In genomic region chr1:206921772-206922265, GRCh38 we compare ENCODE assay signal across 9 cellular contexts. TPM values are rescaled to one million over a fixed set of nuclear protein-coding genes. Genes with fewer than 3 reads are reported as not detected.
A peak's percentile ranks its signal among the peaks of the same experiment; 100 is the strongest.
DNase-seq lines count a peak whose midpoint lies in the region; ATAC-seq and TF ChIP-seq lines count a peak whose summit lies in the region.
"Had no signal": no experiment of that assay in that cellular context is flagged by ENCODE, and none has a peak within 500 bp of the region (broad histone marks: within the 10 kb centered on the region; RNA-seq: fewer than 3 reads in every experiment).

TSS of gene FCMR (minus strand) at chr1:206921941. CDS start at chr1:206921854, 87 bp downstream.

- no peak within 1 kb of the TSS for H3K4me3 Mint-ChIP-seq in IgD-negative memory B cell
- H3K4me3 Mint-ChIP-seq in natural killer cell: peak within 1 kb of the TSS; percentile 88
- H3K4me3 Mint-ChIP-seq: activated naive CD4-positive, alpha-beta T cell treated with anti-CD3 and anti-CD28 coated beads, Interleukin-2, amount 50 U/mL, for 24 hours had no signal

- H3K27ac Mint-ChIP-seq in IgD-negative memory B cell (no peak within 1 kb of the TSS), natural killer cell (no peak within 1 kb of the TSS)
- H3K27ac Mint-ChIP-seq: activated naive CD4-positive, alpha-beta T cell treated with anti-CD3 and anti-CD28 coated beads, Interleukin-2, amount 50 U/mL, for 24 hours had no signal

- no peaks in the 10 kb centered on the region for H3K9me3 Mint-ChIP-seq in IgD-negative memory B cell
- no peaks in the 10 kb centered on the region for H3K9me3 Mint-ChIP-seq in natural killer cell
- H3K9me3 Mint-ChIP-seq: activated naive CD4-positive, alpha-beta T cell treated with anti-CD3 and anti-CD28 coated beads, Interleukin-2, amount 50 U/mL, for 24 hours had no signal

- TF ChIP-seq CTCF in GM10266 (IDR thresholded peaks at IDR 0.05; ENCODE audit: control insufficient read depth, insufficient read depth, low read depth, missing control alignments) (no peak), natural killer cell (IDR thresholded peaks at IDR 0.05) (no peak)

- peaks cover 17% of the 10 kb centered on the region for H3K36me3 Mint-ChIP-seq in IgD-negative memory B cell
- peaks cover 7% of the 10 kb centered on the region for H3K36me3 Mint-ChIP-seq in natural killer cell

- ATAC-seq in natural killer cell (peak; percentile 31 to 56 (median 48)), HG03135 (IDR thresholded peaks at IDR 0.05; ENCODE audit: unreplicated experiment) (no peak)

- intact Hi-C loops in natural killer cell (cut with micrococcal nuclease): loop anchor here (5.0 to 10.0 kb wide), 3 partner anchors 210 to 403 kb away; partner anchors contain the start of gene CD55

- DNase-seq in GM10266 (ENCODE audit: extremely low spot score) (peak; percentile 45), natural killer cell (peak; percentile 43), NCI-H2196 (lab: John Stamatoyannopoulos, UW; ENCODE audit: unreplicated experiment) (no peak), NCI-H1092 treated with DMSO at 0.1 percent for 48 hours (lab: John Stamatoyannopoulos, UW) (no peak)
- DNase-seq in activated T-cell treated with anti-CD3 and anti-CD28 coated beads, Interleukin-2, amount 50 U/mL, for 1 hour: peak; percentile 42
- no peak for DNase-seq in activated effector memory CD4-positive, alpha-beta T cell treated with Interleukin-2 at 50 U/mL for 16 hours

- no peaks in the 10 kb centered on the region for H3K27me3 Mint-ChIP-seq in IgD-negative memory B cell
- no peaks in the 10 kb centered on the region for H3K27me3 Mint-ChIP-seq in natural killer cell (ENCODE audit: low read depth in 2 of 2)
- H3K27me3 Mint-ChIP-seq: activated naive CD4-positive, alpha-beta T cell treated with anti-CD3 and anti-CD28 coated beads, Interleukin-2, amount 50 U/mL, for 24 hours had no signal

- H3K4me1 Mint-ChIP-seq in IgD-negative memory B cell (peaks cover 13 to 36% (median 26%) of the 10 kb centered on the region in 3 donors), natural killer cell (peaks cover 24 to 33% of the 10 kb centered on the region in 2 donors)

RNA-seq across cellular contexts. Expression of gene FCMR, which starts in this region (rescaled TPM):
- polyA plus RNA-seq in IgD-negative memory B cell: 1,091 TPM
- total RNA-seq in natural killer cell: 100 to 1,000 TPM; 157 to 178 (median 177) TPM

Comparison
In these comparisons a context has a peak if more than half of its experiments do, and no peak if none do; other contexts are left out.
1. DNase-seq: peak in GM10266 (single experiment), activated T-cell treated with anti-CD3 and anti-CD28 coated beads, Interleukin-2, amount 50 U/mL, for 1 hour (single experiment) and natural killer cell (single experiment); none in NCI-H2196 (single experiment), NCI-H1092 treated with DMSO at 0.1 percent for 48 hours (single experiment) and activated effector memory CD4-positive, alpha-beta T cell treated with Interleukin-2 at 50 U/mL for 16 hours (single experiment).